Comparison of ENCODE assay signal across 18 cellular contexts in the genomic region with DNA sequence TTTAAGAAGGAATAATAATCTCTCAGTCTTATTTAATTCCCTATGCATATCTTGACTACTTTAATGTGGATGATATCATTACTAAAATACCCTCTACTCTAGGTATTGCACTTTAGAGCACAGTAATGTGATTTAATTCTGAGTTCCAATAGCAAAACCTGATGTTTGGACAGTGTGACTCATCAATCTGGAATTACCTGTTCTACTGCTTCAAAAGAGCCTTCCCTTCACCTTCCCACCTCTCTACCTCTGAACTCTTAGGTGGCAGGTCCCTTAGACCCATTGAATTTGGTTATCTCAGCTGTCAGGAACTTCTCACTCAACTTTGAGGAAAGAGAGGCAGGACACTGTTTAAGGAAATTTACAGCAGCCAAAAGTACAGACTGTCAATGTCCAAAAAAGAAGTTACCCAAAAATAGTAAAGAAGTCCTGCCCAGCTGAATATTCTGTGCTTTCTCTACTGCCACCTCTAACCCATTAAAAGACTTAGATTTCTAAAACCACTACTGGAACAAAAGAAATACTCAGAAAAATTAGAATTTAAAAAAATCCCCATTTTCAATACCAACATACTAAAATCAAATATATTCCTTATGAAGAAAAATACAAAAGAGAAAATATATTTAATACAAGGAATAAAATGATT.
A peak's percentile ranks its signal among the peaks of the same experiment; 100 is the strongest.
DNase-seq lines count a peak whose midpoint lies in the region; ATAC-seq, FAIRE-seq and TF ChIP-seq lines count a peak whose summit lies in the region.
"Had no signal": no experiment of that assay in that cellular context is flagged by ENCODE, and none has a peak within 500 bp of the region (broad histone marks: within the 10 kb centered on the region; RNA-seq: fewer than 3 reads in every experiment).

No MANE protein-coding gene starts in this region.

- H3K27ac Mint-ChIP-seq in nephron progenitor cell, result no peak overlapping the region
- H3K27ac Mint-ChIP-seq: activated naive CD8-positive, alpha-beta T cell treated with anti-CD3 and anti-CD28 coated beads for 36 hours; activated T-cell treated with anti-CD3 and anti-CD28 coated beads, Interleukin-2, amount 50 U/mL, for 72 hours; brain; dendritic cell treated with granulocyte-macrophage colony-stimulating factor and Interleukin-4, amounts not matched to agents 40 ng/mL and 50 ng/mL, for 4 days; naive thymus-derived CD8-positive, alpha-beta T cell; T-cell had no signal

- POLR2A ChIA-PET in HCT116 (lab: Charles Lee), result no interaction called here
- POLR2A ChIA-PET in RWPE1 (lab: Yijun Ruan, JAX; ENCODE audit: low non-redundant PET), result no interaction called here

- H3K36me3 Mint-ChIP-seq in nephron progenitor cell (ENCODE audit: low read depth), result no peaks in the 10 kb centered on the region
- H3K36me3 Mint-ChIP-seq: activated naive CD8-positive, alpha-beta T cell treated with anti-CD3 and anti-CD28 coated beads for 36 hours; naive thymus-derived CD8-positive, alpha-beta T cell; T-cell had no signal

- peaks cover 16 to 18% of the 10 kb centered on the region in 2 experiments; a peak in 3 of 4 replicates for H3K4me1 ChIP-seq in HCT116 (ENCODE audit: control insufficient read depth in 1 of 2, insufficient read depth in 2 of 2, low read length in 2 of 2)
- H3K4me1 ChIP-seq in small intestine (ENCODE audit: control insufficient read depth in 2 of 2, insufficient read depth in 1 of 2, low read depth in 1 of 2, low read length in 1 of 2), result no peaks in the 10 kb centered on the region
- H3K4me1 ChIP-seq: gastrocnemius medialis, vagina had no signal

- CTCF ChIA-PET in HCT116 (lab: Charles Lee) (no interaction called here), RWPE1 (lab: Yijun Ruan, JAX) (interaction anchor here (0.6 to 0.7 kb wide), 6 partner anchors 12 to 1945 kb away, joined by 3 to 5 read pairs (median 3); no protein-coding TSS in a partner anchor)

- H3K36me3 ChIP-seq in HCT116 (ENCODE audit: control insufficient read depth in 1 of 2, insufficient read depth in 2 of 2, low read length in 2 of 2) (no peaks in the 10 kb centered on the region), small intestine (ENCODE audit: control insufficient read depth in 2 of 2, insufficient read depth in 2 of 2, low read length in 2 of 2) (no peaks in the 10 kb centered on the region)
- H3K36me3 ChIP-seq: gastrocnemius medialis, vagina had no signal

- TF ChIP-seq RAD21 in HCT116 (IDR thresholded peaks at IDR 0.05; ENCODE audit: low read depth), result no peak; the same call in 1 of the 2 replicates

- peak; percentile 72 for DNase-seq in HCT116 (ENCODE audit: low read depth, low spot score)
- DNase-seq in RWPE1 (ENCODE audit: low spot score), result peak; percentile 42
- DNase-seq in iPS DF 4.7 (ENCODE audit: extremely low read depth, low spot score), result peak; percentile 16
- peak; percentile 4 for DNase-seq in small intestine
- DNase-seq in nephron progenitor cell, result no peak
- no peak for DNase-seq in NCI-H524 (lab: John Stamatoyannopoulos, UW)
- DNase-seq in H4 (ENCODE audit: low spot score), result no peak
- DNase-seq: activated naive CD8-positive, alpha-beta T cell treated with anti-CD3 and anti-CD28 coated beads for 36 hours; activated T-cell treated with anti-CD3 and anti-CD28 coated beads, Interleukin-2, amount 50 U/mL, for 72 hours; gastrocnemius medialis; naive thymus-derived CD8-positive, alpha-beta T cell; NCI-H1436; NK-92 treated with Interleukin-12 subunit alpha and Interleukin-12 subunit beta, amount 100 ng/mL, for 24 hours; stimulated activated CD4-positive, alpha-beta T cell treated with anti-CD3 and anti-CD28 coated beads, Interleukin-2, amount 100 ng/mL, for 48 hours; T-cell had no signal

- ATAC-seq in HCT116, result peak; percentile 98
- ATAC-seq: activated T-cell treated with anti-CD3 and anti-CD28 coated beads, Interleukin-2, amount 50 U/mL, for 72 hours; gastrocnemius medialis; naive thymus-derived CD8-positive, alpha-beta T cell; T-cell had no signal

- peak overlapping the region; percentile 69 for H3K4me2 ChIP-seq in HCT116 (ENCODE audit: low read length)

- H3K27me3 ChIP-seq in HCT116 (ENCODE audit: insufficient read depth, low read length), result no peaks in the 10 kb centered on the region
- no peaks in the 10 kb centered on the region for H3K27me3 ChIP-seq in small intestine (ENCODE audit: control insufficient read depth in 2 of 2, insufficient read depth in 2 of 2, low read length in 2 of 2)
- H3K27me3 ChIP-seq: gastrocnemius medialis, vagina had no signal

- H3K9me2 ChIP-seq in HCT116 (ENCODE audit: insufficient read depth), result 0 out of 2 replicates have a peak, but pooled peaks cover 4% of the 10 kb centered on the region

- no peaks in the 10 kb centered on the region for H3K9me3 Mint-ChIP-seq in nephron progenitor cell
- H3K9me3 Mint-ChIP-seq: activated naive CD8-positive, alpha-beta T cell treated with anti-CD3 and anti-CD28 coated beads for 36 hours; activated T-cell treated with anti-CD3 and anti-CD28 coated beads, Interleukin-2, amount 50 U/mL, for 72 hours; brain; dendritic cell treated with granulocyte-macrophage colony-stimulating factor and Interleukin-4, amounts not matched to agents 40 ng/mL and 50 ng/mL, for 4 days; naive thymus-derived CD8-positive, alpha-beta T cell; T-cell had no signal

- no peak overlapping the region for H3K4me3 Mint-ChIP-seq in nephron progenitor cell
- H3K4me3 Mint-ChIP-seq: activated naive CD8-positive, alpha-beta T cell treated with anti-CD3 and anti-CD28 coated beads for 36 hours; activated T-cell treated with anti-CD3 and anti-CD28 coated beads, Interleukin-2, amount 50 U/mL, for 72 hours; brain; dendritic cell treated with granulocyte-macrophage colony-stimulating factor and Interleukin-4, amounts not matched to agents 40 ng/mL and 50 ng/mL, for 4 days; naive thymus-derived CD8-positive, alpha-beta T cell; T-cell had no signal

- H3K9me3 ChIP-seq in HCT116 (ENCODE audit: control insufficient read depth in 1 of 2, insufficient read depth in 1 of 2, low read depth in 1 of 2, low read length in 2 of 2), result no peaks in the 10 kb centered on the region
- H3K9me3 ChIP-seq in small intestine (ENCODE audit: control insufficient read depth, low read depth), result no peaks in the 10 kb centered on the region
- H3K9me3 ChIP-seq: gastrocnemius medialis, vagina had no signal

- no peaks in the 10 kb centered on the region for H3K27me3 Mint-ChIP-seq in nephron progenitor cell (ENCODE audit: low read depth, poor library complexity)
- H3K27me3 Mint-ChIP-seq: activated naive CD8-positive, alpha-beta T cell treated with anti-CD3 and anti-CD28 coated beads for 36 hours; brain; dendritic cell treated with granulocyte-macrophage colony-stimulating factor and Interleukin-4, amounts not matched to agents 40 ng/mL and 50 ng/mL, for 4 days; naive thymus-derived CD8-positive, alpha-beta T cell; T-cell had no signal

- H4K20me1 ChIP-seq in HCT116 (ENCODE audit: insufficient read depth), result no peaks in the 10 kb centered on the region

- H3K9ac ChIP-seq in HCT116 (ENCODE audit: low read length), result no peak overlapping the region

- FAIRE-seq in small intestine (lab: Jason Lieb, UNC), result no peak

- BruUV-seq in HCT116 (replicated peaks; lab: Mats Ljungman, UMichigan), result no TSS peak

- H3K4me3 ChIP-seq in HCT116 (replicated peaks in 1 of 2; ENCODE audit: low read depth in 1 of 2, low read length in 2 of 2) (peak overlapping the region in 1 of 2 experiments; percentile 21; a peak in 2 of 4 replicates), small intestine (ENCODE audit: low read depth in 1 of 2, low read length in 2 of 2) (no peak overlapping the region)
- H3K4me3 ChIP-seq: gastrocnemius medialis, vagina had no signal

- H3K4me1 Mint-ChIP-seq in nephron progenitor cell, result no peaks in the 10 kb centered on the region
- H3K4me1 Mint-ChIP-seq: activated naive CD8-positive, alpha-beta T cell treated with anti-CD3 and anti-CD28 coated beads for 36 hours; naive thymus-derived CD8-positive, alpha-beta T cell; T-cell had no signal

- peak overlapping the region; percentile 60 for H2AFZ ChIP-seq in HCT116 (ENCODE audit: low read depth, low read length, poor library complexity, severe bottlenecking)

- RAD21 ChIA-PET in HCT116 (lab: Charles Lee; ENCODE audit: low non-redundant PET in 1 of 2, low total read pairs in 2 of 2, uncharacterized antibody in 2 of 2, unreplicated experiment in 2 of 2), result interaction anchor here in 1 of 2 experiments (0.6 kb wide), 1 partner anchor 1616 kb away, joined by 6 read pairs; no protein-coding TSS in a partner anchor

- TF ChIP-seq CTCF in HCT116 (IDR thresholded peaks at IDR 0.05 in 2 of 3, conservative IDR thresholded peaks at IDR 0.05 in 1 of 3; ENCODE audit: borderline replicate concordance in 1 of 3, insufficient read depth in 1 of 3, low read depth in 2 of 3, low read length in 2 of 3), result no peak
- no peak for TF ChIP-seq CTCF in RWPE1 (conservative IDR thresholded peaks at IDR 0.05; ENCODE audit: low read depth)
- TF ChIP-seq CTCF in nephron progenitor cell (IDR thresholded peaks at IDR 0.05), result no peak

- no peaks in the 10 kb centered on the region for H3K79me2 ChIP-seq in HCT116 (ENCODE audit: insufficient read depth, low read length)

- intact Hi-C loops in HCT116 (cut with micrococcal nuclease), result no loop called here

- no peak for TF ChIP-seq POLR2A in HCT116 (IDR thresholded peaks at IDR 0.05; ENCODE audit: borderline replicate concordance, extremely low read depth, insufficient read depth, insufficient read length)

- H3K27ac ChIP-seq in HCT116 (ENCODE audit: low read depth, low read length) (peak overlapping the region; percentile 58; the same call in 1 of the 2 replicates), RWPE1 (no peak overlapping the region), small intestine (ENCODE audit: low read depth in 1 of 2, low read length in 1 of 2) (no peak overlapping the region)
- H3K27ac ChIP-seq: gastrocnemius medialis, vagina had no signal

TF ChIP-seq in HCT116, 20 proteins besides CTCF, POLR2A, EP300 and RAD21 (continues in another document):
- 0 out of 2 replicates have a peak, but pooled peaks have one; percentile 26 for TF ChIP-seq SRF (IDR thresholded peaks at IDR 0.05; ENCODE audit: low read depth)
- TF ChIP-seq EZH2phosphoT487 (IDR thresholded peaks at IDR 0.05; ENCODE audit: borderline replicate concordance), result no peak
- 0 out of 2 replicates have a peak, but pooled peaks have one; percentile 47 for TF ChIP-seq SIN3A (IDR thresholded peaks at IDR 0.05; ENCODE audit: low read depth)
- peak; percentile 88 for TF ChIP-seq JUND (IDR thresholded peaks at IDR 0.05)
- peak; percentile 46; the same call in 1 of the 2 replicates for TF ChIP-seq EGR1 (IDR thresholded peaks at IDR 0.05; ENCODE audit: low read depth)
- peak; percentile 85 for TF ChIP-seq SP1 (IDR thresholded peaks at IDR 0.05; ENCODE audit: low read depth)
- TF ChIP-seq, protein P1, sequence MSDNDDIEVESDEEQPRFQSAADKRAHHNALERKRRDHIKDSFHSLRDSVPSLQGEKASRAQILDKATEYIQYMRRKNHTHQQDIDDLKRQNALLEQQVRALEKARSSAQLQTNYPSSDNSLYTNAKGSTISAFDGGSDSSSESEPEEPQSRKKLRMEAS (IDR thresholded peaks at IDR 0.05), result no peak
- peak; percentile 88 for TF ChIP-seq TCF7L2 (IDR thresholded peaks at IDR 0.05; ENCODE audit: borderline replicate concordance, extremely low read depth, insufficient read depth, insufficient read length)
- no peak for TF ChIP-seq POLR2AphosphoS5 (IDR thresholded peaks at IDR 0.05; ENCODE audit: low read depth, low read length)

Comparison
In these comparisons a context has a peak if more than half of its experiments do, and no peak if none do; other contexts are left out.
1. DNase-seq: peak in HCT116 (single experiment), RWPE1 (single experiment), iPS DF 4.7 (single experiment) and small intestine (single experiment); none in nephron progenitor cell (single experiment), NCI-H524 (0 of 2) and H4 (single experiment).